10 cellular contexts compared by ENCODE assay signal in the genomic region with DNA sequence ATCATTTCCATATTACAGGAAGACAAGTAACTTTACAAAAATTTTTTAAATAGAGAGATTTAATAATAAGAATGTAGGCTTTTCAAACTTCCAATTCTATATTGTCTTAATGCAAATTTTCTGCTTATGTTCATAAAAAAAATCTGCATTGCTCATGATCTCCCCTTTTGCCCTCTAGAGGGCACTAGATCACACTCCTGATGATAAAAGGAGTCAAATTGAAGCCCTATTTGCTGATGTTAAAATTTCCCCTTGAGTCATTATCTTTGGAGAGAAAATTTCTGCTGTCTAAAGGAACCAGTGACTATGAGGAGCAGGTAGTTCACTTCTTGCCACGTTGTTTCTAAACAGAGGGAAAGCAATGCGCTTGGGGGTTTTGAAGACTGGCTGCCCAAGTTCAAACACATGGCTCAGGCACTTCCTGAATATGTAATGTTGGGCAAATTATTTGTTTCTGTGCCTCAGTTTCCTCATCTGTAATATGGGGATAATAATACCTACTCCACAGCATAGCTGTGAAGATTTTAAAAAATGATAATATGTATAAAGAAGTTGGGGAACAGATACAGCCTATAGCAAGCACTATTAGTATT.
DNase-seq lines count a peak whose midpoint lies in the region; ATAC-seq and TF ChIP-seq lines count a peak whose summit lies in the region.
"Had no signal": no experiment of that assay in that cellular context is flagged by ENCODE, and none has a peak within 500 bp of the region (broad histone marks: within the 10 kb centered on the region; RNA-seq: fewer than 3 reads in every experiment).

No MANE protein-coding gene starts in this region.

- H3K9me3 Mint-ChIP-seq in activated CD4-positive, alpha-beta T cell treated with anti-CD3 and anti-CD28 coated beads, Interleukin-2, amount 10 ng/mL, durations not matched to agents 24 days and 14 days = no peaks in the 10 kb centered on the region
- no peaks in the 10 kb centered on the region for H3K9me3 Mint-ChIP-seq in MCF 10A (ENCODE audit: unreplicated experiment)
- H3K9me3 Mint-ChIP-seq: dendritic cell treated with granulocyte-macrophage colony-stimulating factor and Interleukin-4, amounts not matched to agents 40 ng/mL and 50 ng/mL, for 4 days had no signal

- no peak overlapping the region for H2AFZ ChIP-seq in mesenchymal stem cell (ENCODE audit: low read depth, low read length)

- TF ChIP-seq CTCF in HEK293 (tag by site-specific recombination; IDR thresholded peaks at IDR 0.05) (no peak), MCF 10A (IDR thresholded peaks at IDR 0.05; ENCODE audit: unreplicated experiment) (peak; percentile 59)

- no peak overlapping the region for H3K4ac ChIP-seq in mesenchymal stem cell (ENCODE audit: low read depth in 1 of 2, low read length in 2 of 2)

- CTCF ChIA-PET in HEK293 (lab: Yijun Ruan, JAX) (interaction anchor here (0.5 to 3.3 kb wide), 9 partner anchors 11 to 888 kb away, joined by 3 to 20 read pairs (median 4); no protein-coding TSS in a partner anchor), MCF 10A (lab: Yijun Ruan, JAX) (interaction anchor here (0.5 to 1.1 kb wide), 7 partner anchors 11 to 1095 kb away, joined by 3 to 5 read pairs (median 3); no protein-coding TSS in a partner anchor)

- no peak overlapping the region for H3K27ac ChIP-seq in HEK293 (ENCODE audit: extremely low read depth, low read depth, low read length)
- no peak overlapping the region for H3K27ac ChIP-seq in mesenchymal stem cell (ENCODE audit: low read length, poor library complexity, severe bottlenecking)

- no peak overlapping the region for H3K4me3 Mint-ChIP-seq in activated CD4-positive, alpha-beta T cell treated with anti-CD3 and anti-CD28 coated beads, Interleukin-2, amount 10 ng/mL, durations not matched to agents 24 days and 14 days
- no peak overlapping the region for H3K4me3 Mint-ChIP-seq in MCF 10A (ENCODE audit: unreplicated experiment)
- H3K4me3 Mint-ChIP-seq: dendritic cell treated with granulocyte-macrophage colony-stimulating factor and Interleukin-4, amounts not matched to agents 40 ng/mL and 50 ng/mL, for 4 days; stimulated activated naive CD8-positive, alpha-beta T cell treated with anti-CD3 and anti-CD28 coated beads, Interleukin-15, Interleukin-2, amounts not matched to agents 100 ng/mL and 50 ng/mL, for 24 hours had no signal

- no peak overlapping the region for H2AK5ac ChIP-seq in mesenchymal stem cell (ENCODE audit: low read length, severe bottlenecking)

- no peak overlapping the region for H3K4me2 ChIP-seq in mesenchymal stem cell (ENCODE audit: low read length, poor library complexity, severe bottlenecking)

- H3K36me3 Mint-ChIP-seq in activated CD4-positive, alpha-beta T cell treated with anti-CD3 and anti-CD28 coated beads, Interleukin-2, amount 10 ng/mL, durations not matched to agents 24 days and 14 days (ENCODE audit: low read depth) = no peaks in the 10 kb centered on the region
- H3K36me3 Mint-ChIP-seq in MCF 10A (ENCODE audit: insufficient read depth, unreplicated experiment) = no peaks in the 10 kb centered on the region

- no peaks in the 10 kb centered on the region for H3K27me3 Mint-ChIP-seq in activated CD4-positive, alpha-beta T cell treated with anti-CD3 and anti-CD28 coated beads, Interleukin-2, amount 10 ng/mL, durations not matched to agents 24 days and 14 days
- no peaks in the 10 kb centered on the region for H3K27me3 Mint-ChIP-seq in MCF 10A (ENCODE audit: insufficient read depth, unreplicated experiment)
- H3K27me3 Mint-ChIP-seq: dendritic cell treated with granulocyte-macrophage colony-stimulating factor and Interleukin-4, amounts not matched to agents 40 ng/mL and 50 ng/mL, for 4 days; stimulated activated naive CD8-positive, alpha-beta T cell treated with anti-CD3 and anti-CD28 coated beads, Interleukin-15, Interleukin-2, amounts not matched to agents 100 ng/mL and 50 ng/mL, for 24 hours had no signal

- H3K79me1 ChIP-seq in mesenchymal stem cell (replicated peaks; ENCODE audit: low read length, poor library complexity, severe bottlenecking) = no peaks in the 10 kb centered on the region

- no peak overlapping the region for H4K8ac ChIP-seq in mesenchymal stem cell (ENCODE audit: low read length)

- H2BK120ac ChIP-seq in mesenchymal stem cell (ENCODE audit: low read depth, low read length) = no peak overlapping the region

- H3K4me1 Mint-ChIP-seq in activated CD4-positive, alpha-beta T cell treated with anti-CD3 and anti-CD28 coated beads, Interleukin-2, amount 10 ng/mL, durations not matched to agents 24 days and 14 days = no peaks in the 10 kb centered on the region
- no peaks in the 10 kb centered on the region for H3K4me1 Mint-ChIP-seq in MCF 10A (ENCODE audit: insufficient read depth, unreplicated experiment)

- intact Hi-C loops in activated CD4-positive, alpha-beta T cell treated with anti-CD3 and anti-CD28 coated beads, Interleukin-2, amount 10 ng/mL, durations not matched to agents 24 days and 14 days (cut with micrococcal nuclease) = loop anchor here (1.0 kb wide), 1 partner anchor 895 kb away; no protein-coding TSS in a partner anchor
- intact Hi-C loops in MCF 10A (cut with micrococcal nuclease) = loop anchor here (1.0 to 5.0 kb wide), 6 partner anchors 290 to 874 kb away; no protein-coding TSS in a partner anchor

- no peak overlapping the region for H4K91ac ChIP-seq in mesenchymal stem cell (ENCODE audit: low read length)

- H3K4me1 ChIP-seq in HEK293 (ENCODE audit: control insufficient read depth, insufficient read depth, low read length) = no peaks in the 10 kb centered on the region
- peaks cover 2% of the 10 kb centered on the region for H3K4me1 ChIP-seq in mesenchymal stem cell (ENCODE audit: control insufficient read depth, insufficient read depth, low read depth, low read length)

- WGBS in mesenchymal stem cell = 54% methylated on average over 2 of the region's 2 CpGs

- H3K4me3 ChIP-seq in HEK293 (ENCODE audit: low read depth, low read length) (no peak overlapping the region), mesenchymal stem cell (ENCODE audit: insufficient read depth in 1 of 2, low read depth in 1 of 2, low read length in 2 of 2) (no peak overlapping the region)

- H3K23ac ChIP-seq in mesenchymal stem cell (ENCODE audit: low read length in 2 of 2) = no peak overlapping the region

- no peak overlapping the region for H2BK12ac ChIP-seq in mesenchymal stem cell (ENCODE audit: low read length in 2 of 2)

- H3K36me3 ChIP-seq in HEK293 (ENCODE audit: control insufficient read depth in 2 of 2, insufficient read depth in 1 of 2, low read length in 2 of 2) (no peaks in the 10 kb centered on the region), mesenchymal stem cell (ENCODE audit: control insufficient read depth in 1 of 2, insufficient read depth in 2 of 2, low read depth in 1 of 2, low read length in 2 of 2) (no peaks in the 10 kb centered on the region)

- H3K9me3 ChIP-seq in HEK293 (ENCODE audit: control insufficient read depth, insufficient read depth, low read depth, low read length) (no peaks in the 10 kb centered on the region), mesenchymal stem cell (ENCODE audit: control insufficient read depth, low read length) (no peaks in the 10 kb centered on the region)

- H3K18ac ChIP-seq in mesenchymal stem cell (ENCODE audit: low read depth in 1 of 2, low read length in 2 of 2) = no peak overlapping the region

- BruUV-seq in MCF 10A (replicated peaks; lab: Mats Ljungman, UMichigan) = no TSS peak

- H2BK5ac ChIP-seq in mesenchymal stem cell (ENCODE audit: low read depth, low read length, poor library complexity, severe bottlenecking) = no peak overlapping the region

- H2BK15ac ChIP-seq in mesenchymal stem cell (ENCODE audit: low read depth, poor library complexity, severe bottlenecking) = no peak overlapping the region

- no peak overlapping the region for H3K14ac ChIP-seq in mesenchymal stem cell (ENCODE audit: low read length in 2 of 2)

- no peak for ATAC-seq in HG03571 (IDR thresholded peaks at IDR 0.05; ENCODE audit: unreplicated experiment)

- POLR2A ChIA-PET in HEK293 (lab: Yijun Ruan, JAX) = no interaction called here
- POLR2A ChIA-PET in MCF 10A (lab: Yijun Ruan, JAX) = interaction anchor here (0.6 to 1.3 kb wide), 3 partner anchors 227 to 874 kb away, joined by 3 read pairs; a partner anchor contains a TSS

- no peaks in the 10 kb centered on the region for H3K27me3 ChIP-seq in mesenchymal stem cell (ENCODE audit: control insufficient read depth in 1 of 2, insufficient read depth in 1 of 2, low read length in 2 of 2)

- no peak overlapping the region for H3K27ac Mint-ChIP-seq in activated CD4-positive, alpha-beta T cell treated with anti-CD3 and anti-CD28 coated beads, Interleukin-2, amount 10 ng/mL, durations not matched to agents 24 days and 14 days
- H3K27ac Mint-ChIP-seq in MCF 10A (ENCODE audit: low read depth, unreplicated experiment) = no peak overlapping the region
- H3K27ac Mint-ChIP-seq: dendritic cell treated with granulocyte-macrophage colony-stimulating factor and Interleukin-4, amounts not matched to agents 40 ng/mL and 50 ng/mL, for 4 days; stimulated activated naive CD8-positive, alpha-beta T cell treated with anti-CD3 and anti-CD28 coated beads, Interleukin-15, Interleukin-2, amounts not matched to agents 100 ng/mL and 50 ng/mL, for 24 hours had no signal

- peak; percentile 64 for DNase-seq in activated CD4-positive, alpha-beta T cell treated with anti-CD3 and anti-CD28 coated beads, Interleukin-2, amount 10 ng/mL, durations not matched to agents 24 days and 14 days
- no peak for DNase-seq in activated CD4-positive, alpha-beta T cell treated with anti-CD3 and anti-CD28 coated beads for 4 hours
- DNase-seq in NCI-H2196 (lab: John Stamatoyannopoulos, UW; ENCODE audit: unreplicated experiment) = peak; percentile 51
- peak; percentile 76 for DNase-seq in MCF 10A (ENCODE audit: unreplicated experiment)
- peak; percentile 52 for DNase-seq in mesenchymal stem cell
- no peak for DNase-seq in activated T-cell treated with anti-CD3 and anti-CD28 coated beads, Interleukin-2, amount 50 U/mL, for 1 hour

- H3K9ac ChIP-seq in mesenchymal stem cell (ENCODE audit: low read length) = no peak overlapping the region

TF ChIP-seq in HEK293, 187 proteins besides CTCF, POLR2A, EP300 and RAD21 (continues in another document):
- TF ChIP-seq, protein P1, sequence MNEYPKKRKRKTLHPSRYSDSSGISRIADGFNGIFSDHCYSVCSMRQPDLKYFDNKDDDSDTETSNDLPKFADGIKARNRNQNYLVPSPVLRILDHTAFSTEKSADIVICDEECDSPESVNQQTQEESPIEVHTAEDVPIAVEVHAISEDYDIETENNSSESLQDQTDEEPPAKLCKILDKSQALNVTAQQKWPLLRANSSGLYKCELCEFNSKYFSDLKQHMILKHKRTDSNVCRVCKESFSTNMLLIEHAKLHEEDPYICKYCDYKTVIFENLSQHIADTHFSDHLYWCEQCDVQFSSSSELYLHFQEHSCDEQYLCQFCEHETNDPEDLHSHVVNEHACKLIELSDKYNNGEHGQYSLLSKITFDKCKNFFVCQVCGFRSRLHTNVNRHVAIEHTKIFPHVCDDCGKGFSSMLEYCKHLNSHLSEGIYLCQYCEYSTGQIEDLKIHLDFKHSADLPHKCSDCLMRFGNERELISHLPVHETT (tag by site-specific recombination; IDR thresholded peaks at IDR 0.05) = no peak

Comparison
In these comparisons a context has a peak if more than half of its experiments do, and no peak if none do; other contexts are left out.
1. DNase-seq: peak in activated CD4-positive, alpha-beta T cell treated with anti-CD3 and anti-CD28 coated beads, Interleukin-2, amount 10 ng/mL, durations not matched to agents 24 days and 14 days (single experiment), NCI-H2196 (single experiment), MCF 10A (single experiment) and mesenchymal stem cell (single experiment); none in activated CD4-positive, alpha-beta T cell treated with anti-CD3 and anti-CD28 coated beads for 4 hours (0 of 2) and activated T-cell treated with anti-CD3 and anti-CD28 coated beads, Interleukin-2, amount 50 U/mL, for 1 hour (single experiment).